17 cellular contexts compared by ENCODE assay signal in the genomic region with DNA sequence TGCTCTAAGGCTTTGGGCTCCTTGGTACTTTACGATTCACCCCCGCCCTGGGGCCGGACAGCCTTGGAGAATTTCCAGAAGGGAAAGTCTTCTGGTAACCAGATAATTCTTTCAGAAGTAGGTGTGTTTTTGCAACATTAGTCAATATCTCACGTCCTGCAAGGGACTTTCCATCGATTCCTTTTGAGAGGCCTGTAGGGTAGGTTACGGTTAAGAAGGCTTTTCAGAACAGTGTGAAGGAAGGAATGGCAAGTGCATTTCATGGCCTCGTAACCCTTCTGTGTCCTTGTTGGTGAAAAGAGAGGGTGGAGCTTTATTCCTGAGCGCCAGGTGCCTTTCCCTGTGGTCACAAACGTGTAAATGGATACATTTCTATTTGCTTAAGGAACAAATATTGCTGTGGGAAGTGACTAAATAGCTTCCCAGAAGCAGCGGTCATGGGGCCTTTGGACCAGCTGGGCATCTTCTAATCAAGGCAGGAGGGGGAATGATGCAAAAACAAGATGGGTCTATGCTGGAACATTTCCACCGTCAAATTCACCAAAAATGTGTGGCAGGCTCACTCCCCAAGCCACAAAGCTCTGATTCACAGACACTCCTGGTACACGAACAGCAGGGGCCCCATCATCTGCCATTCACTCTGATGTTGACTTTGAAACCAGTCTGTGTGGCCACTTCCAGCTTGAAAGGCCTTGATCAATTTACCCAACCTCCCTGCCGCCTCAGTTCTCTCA.
DNase-seq lines count a peak whose midpoint lies in the region; ATAC-seq, FAIRE-seq and TF ChIP-seq lines count a peak whose summit lies in the region.
"Had no signal": no experiment of that assay in that cellular context is flagged by ENCODE, and none has a peak within 500 bp of the region (broad histone marks: within the 10 kb centered on the region; RNA-seq: fewer than 3 reads in every experiment).

No MANE protein-coding gene starts in this region.

- H4K5ac ChIP-seq in H1 (ENCODE audit: insufficient read length, low read depth, low read length), result no peak overlapping the region

- H3K36me3 ChIP-seq in H1 (ENCODE audit: control insufficient read depth in 2 of 4, insufficient read depth in 4 of 4, low read length in 3 of 4), result no peaks in the 10 kb centered on the region
- no peaks in the 10 kb centered on the region for H3K36me3 ChIP-seq in prostate gland
- H3K36me3 ChIP-seq: vagina had no signal

- CTCF ChIA-PET in H1 (lab: Charles Lee; ENCODE audit: partially characterized antibody), result interaction anchor here (0.6 to 5.7 kb wide), 11 partner anchors 8 to 588 kb away, joined by 3 to 27 read pairs (median 3); no protein-coding TSS in a partner anchor
- CTCF ChIA-PET in activated CD8-positive, alpha-beta T cell treated with anti-CD3 and anti-CD28 coated beads, Interleukin-2, amount 10 ng/mL, durations not matched to agents 7 days and 5 days (lab: Charles Lee), result no interaction called here

- H3K27me3 Mint-ChIP-seq in activated CD8-positive, alpha-beta T cell treated with anti-CD3 and anti-CD28 coated beads, Interleukin-2, amount 10 ng/mL, durations not matched to agents 7 days and 5 days (ENCODE audit: low read depth), result peaks cover 21% of the 10 kb centered on the region

- TF ChIP-seq POLR2A in H1 (IDR thresholded peaks at IDR 0.05; ENCODE audit: control extremely low read depth in 1 of 2, low read depth in 2 of 2, low read length in 2 of 2) (no peak), prostate gland (IDR thresholded peaks at IDR 0.05) (no peak)

- in situ Hi-C loops in Caki2 (cut with HindIII; ENCODE audit: low pct_unique_long_range_greater_than_20kb, low sequenced_read_pairs), result no loop called here

- H2BK20ac ChIP-seq in H1 (ENCODE audit: low read length), result no peak overlapping the region

- no peak overlapping the region for H2BK12ac ChIP-seq in H1 (ENCODE audit: low read depth, low read length)

- no peak overlapping the region for H3K56ac ChIP-seq in H1 (replicated peaks; ENCODE audit: insufficient read length, low read depth, low read length)

- no peak overlapping the region for H3K4me3 Mint-ChIP-seq in activated CD8-positive, alpha-beta T cell treated with anti-CD3 and anti-CD28 coated beads, Interleukin-2, amount 10 ng/mL, durations not matched to agents 7 days and 5 days
- H3K4me3 Mint-ChIP-seq: activated naive CD8-positive, alpha-beta T cell treated with anti-CD3 and anti-CD28 coated beads, Interleukin-2, amount 10 ng/mL, durations not matched to agents 7 days and 5 days; H9; mesothelial cell of epicardium; T-helper 1 cell treated with Interleukin-12 subunit alpha and Interleukin-12 subunit beta and Interleukin-4 antibody, amounts not matched to agents 30 μg/mL and 1 μg/mL, for 36 hours had no signal

- H4K8ac ChIP-seq in H1 (ENCODE audit: extremely low read depth, insufficient read depth, low read length), result no peak overlapping the region

- peaks cover 0 to 7% of the 10 kb centered on the region in 2 experiments; a peak in 1 of 4 replicates for H3K9me3 ChIP-seq in H1 (ENCODE audit: insufficient read depth in 2 of 2, low read depth in 1 of 2, low read length in 1 of 2)
- no peaks in the 10 kb centered on the region for H3K9me3 ChIP-seq in prostate gland
- H3K9me3 ChIP-seq: vagina had no signal

- no peak overlapping the region for H3K23ac ChIP-seq in H1 (ENCODE audit: insufficient read length)

- ATAC-seq in activated CD8-positive, alpha-beta T cell treated with anti-CD3 and anti-CD28 coated beads, Interleukin-2, amount 10 ng/mL, durations not matched to agents 7 days and 5 days, result no peak
- ATAC-seq in HG02885 (IDR thresholded peaks at IDR 0.05; ENCODE audit: poor library complexity, unreplicated experiment), result no peak

- H3K9ac ChIP-seq in H1 (replicated peaks in 1 of 4; ENCODE audit: extremely low read depth in 1 of 4, low read depth in 3 of 4, low read length in 3 of 4), result no peak overlapping the region

- no peak overlapping the region for H3K27ac Mint-ChIP-seq in activated CD8-positive, alpha-beta T cell treated with anti-CD3 and anti-CD28 coated beads, Interleukin-2, amount 10 ng/mL, durations not matched to agents 7 days and 5 days
- H3K27ac Mint-ChIP-seq: activated naive CD8-positive, alpha-beta T cell treated with anti-CD3 and anti-CD28 coated beads, Interleukin-2, amount 10 ng/mL, durations not matched to agents 7 days and 5 days; mesothelial cell of epicardium; T-helper 1 cell treated with Interleukin-12 subunit alpha and Interleukin-12 subunit beta and Interleukin-4 antibody, amounts not matched to agents 30 μg/mL and 1 μg/mL, for 36 hours had no signal

- no peaks in the 10 kb centered on the region for H3K79me2 ChIP-seq in H1 (ENCODE audit: control insufficient read depth in 1 of 2, insufficient read depth in 2 of 2, low read length in 2 of 2)

- no peak overlapping the region for H4K91ac ChIP-seq in H1 (replicated peaks; ENCODE audit: insufficient read length, low read length)

- DNase-seq in Caki2 (ENCODE audit: low read depth) (peak; percentile 7), NCI-H1417 treated with DMSO at 0.1 percent for 48 hours (lab: John Stamatoyannopoulos, UW) (peak; percentile 54), NCI-H748 (lab: John Stamatoyannopoulos, UW; ENCODE audit: unreplicated experiment) (peak; percentile 84), H1 (ENCODE audit: low read depth in 1 of 2, low spot score in 2 of 2) (peak in 1 of 2 experiments; percentile 41), prostate gland (ENCODE audit: low spot score) (no peak), iPS-NIHi7 (ENCODE audit: extremely low spot score) (no peak)
- no peak for DNase-seq in activated CD8-positive, alpha-beta T cell treated with anti-CD3 and anti-CD28 coated beads, Interleukin-2, amount 10 ng/mL, durations not matched to agents 7 days and 5 days
- DNase-seq: activated CD4-positive, alpha-beta T cell treated with anti-CD3 and anti-CD28 coated beads for 1 hour; activated naive CD8-positive, alpha-beta T cell treated with anti-CD3 and anti-CD28 coated beads, Interleukin-2, amount 10 ng/mL, durations not matched to agents 7 days and 5 days; activated T-cell treated with anti-CD3 and anti-CD28 coated beads, Interleukin-2, amount 50 U/mL, for 1 hour; H9; NCI-H2171; stimulated activated naive CD4-positive, alpha-beta T cell treated with Interleukin-2 at 50 U/mL for 16 hours had no signal

- H2BK15ac ChIP-seq in H1 (ENCODE audit: low read length), result 0 out of 2 replicates have a peak overlapping the region, but pooled peaks have one; percentile 6

- H3K23me2 ChIP-seq in H1 (ENCODE audit: low read depth, low read length), result no peaks in the 10 kb centered on the region

- 87% methylated on average over 13 of the region's 13 CpGs; no CpG with 5 or more reads in 1 of the 2 experiments for WGBS in H1 (ENCODE audit: extremely low coverage in 1 of 2, insufficient coverage in 1 of 2, insufficient read length in 1 of 2, insufficient replicate concordance in 2 of 2, low coverage in 1 of 2, low lambda C conversion rate in 2 of 2, missing lambda C conversion rate in 1 of 2), 2 experiments
- WGBS in prostate gland, result 66% methylated on average over 13 of the region's 13 CpGs

- H3K4ac ChIP-seq in H1 (replicated peaks; ENCODE audit: insufficient read length, low read depth, low read length), result no peak overlapping the region

- peaks cover 0 to 19% (median 13%) of the 10 kb centered on the region in 4 experiments; a peak in 6 of 7 replicates for H3K27me3 ChIP-seq in H1 (replicated peaks in 1 of 4; ENCODE audit: control insufficient read depth in 3 of 4, extremely low read depth in 1 of 4, insufficient read depth in 3 of 4, low read length in 3 of 4)
- peaks cover 2% of the 10 kb centered on the region for H3K27me3 ChIP-seq in prostate gland (replicated peaks; ENCODE audit: insufficient read depth)
- H3K27me3 ChIP-seq: vagina had no signal

- FAIRE-seq in H1 (lab: Jason Lieb, UNC), result no peak

- H2AK5ac ChIP-seq in H1 (ENCODE audit: low read depth, low read length), result no peak overlapping the region

- H2AFZ ChIP-seq in H1 (ENCODE audit: low read length), result no peak overlapping the region

- H3K4me1 ChIP-seq in H1 (replicated peaks in 1 of 4; ENCODE audit: control insufficient read depth in 3 of 4, insufficient read depth in 4 of 4, low read length in 3 of 4) (peaks cover 5 to 20% (median 10%) of the 10 kb centered on the region in 4 experiments), prostate gland (replicated peaks) (no peaks in the 10 kb centered on the region)

- H3K4me1 Mint-ChIP-seq in activated CD8-positive, alpha-beta T cell treated with anti-CD3 and anti-CD28 coated beads, Interleukin-2, amount 10 ng/mL, durations not matched to agents 7 days and 5 days (ENCODE audit: low read depth), result peaks cover 8% of the 10 kb centered on the region

- no peak overlapping the region for H3K14ac ChIP-seq in H1 (ENCODE audit: insufficient read length)

- H2BK5ac ChIP-seq in H1 (ENCODE audit: low read depth, low read length), result no peak overlapping the region

- no peak overlapping the region for H3K4me2 ChIP-seq in H1 (ENCODE audit: insufficient read depth in 1 of 2, low read depth in 2 of 2, low read length in 2 of 2)

- H2BK120ac ChIP-seq in H1 (replicated peaks; ENCODE audit: low read depth, low read length), result no peak overlapping the region

- TF ChIP-seq EP300 in H1 (IDR thresholded peaks at IDR 0.05; ENCODE audit: borderline replicate concordance in 1 of 2, low read depth in 2 of 2, low read length in 2 of 2), result no peak

- no peaks in the 10 kb centered on the region for H4K20me1 ChIP-seq in H1 (replicated peaks in 1 of 2; ENCODE audit: control insufficient read depth in 1 of 2, insufficient read depth in 2 of 2, low read length in 2 of 2)

- H3K79me1 ChIP-seq in H1 (ENCODE audit: low read depth, low read length), result no peaks in the 10 kb centered on the region

- H3K4me3 ChIP-seq in H1 (ENCODE audit: extremely low read depth in 1 of 4, insufficient read depth in 2 of 4, low read depth in 3 of 4, low read length in 4 of 4) (no peak overlapping the region), prostate gland (no peak overlapping the region)
- H3K4me3 ChIP-seq: vagina had no signal

- H3K9me3 Mint-ChIP-seq in activated CD8-positive, alpha-beta T cell treated with anti-CD3 and anti-CD28 coated beads, Interleukin-2, amount 10 ng/mL, durations not matched to agents 7 days and 5 days (ENCODE audit: insufficient read depth), result no peaks in the 10 kb centered on the region
- H3K9me3 Mint-ChIP-seq: activated naive CD8-positive, alpha-beta T cell treated with anti-CD3 and anti-CD28 coated beads, Interleukin-2, amount 10 ng/mL, durations not matched to agents 7 days and 5 days; H9; mesothelial cell of epicardium; T-helper 1 cell treated with Interleukin-12 subunit alpha and Interleukin-12 subunit beta and Interleukin-4 antibody, amounts not matched to agents 30 μg/mL and 1 μg/mL, for 36 hours had no signal

- no peak overlapping the region for H3K27ac ChIP-seq in H1 (ENCODE audit: low read depth, low read length)
- no peak overlapping the region for H3K27ac ChIP-seq in prostate gland
- H3K27ac ChIP-seq: vagina had no signal

- TF ChIP-seq RAD21 in H1 (IDR thresholded peaks at IDR 0.05 in 1 of 2, conservative IDR thresholded peaks at IDR 0.05 in 1 of 2; ENCODE audit: low read depth in 2 of 2, low read length in 2 of 2), result no peak

- H3K18ac ChIP-seq in H1 (ENCODE audit: extremely low read depth, low read length), result no peak overlapping the region

- no peak for TF ChIP-seq CTCF in H1 (IDR thresholded peaks at IDR 0.05; ENCODE audit: control extremely low read depth in 1 of 3, insufficient read depth in 1 of 3, low read depth in 1 of 3, low read length in 3 of 3)
- no peak for TF ChIP-seq CTCF in prostate gland (IDR thresholded peaks at IDR 0.05)

- intact Hi-C loops in prostate gland (cut with DNase I), result loop anchor here (5.0 kb wide), 2 partner anchors 102 to 223 kb away; partner anchors contain the start of gene ANKRD10

- no peaks in the 10 kb centered on the region for H3K36me3 Mint-ChIP-seq in activated CD8-positive, alpha-beta T cell treated with anti-CD3 and anti-CD28 coated beads, Interleukin-2, amount 10 ng/mL, durations not matched to agents 7 days and 5 days (ENCODE audit: low read depth)
- H3K36me3 Mint-ChIP-seq: activated naive CD8-positive, alpha-beta T cell treated with anti-CD3 and anti-CD28 coated beads, Interleukin-2, amount 10 ng/mL, durations not matched to agents 7 days and 5 days; mesothelial cell of epicardium had no signal

- POLR2A ChIA-PET in H1 (lab: Charles Lee; ENCODE audit: partially characterized antibody), result interaction anchor here (0.9 to 1.3 kb wide), 2 partner anchors 99 to 100 kb away, joined by 3 read pairs; no protein-coding TSS in a partner anchor
- POLR2A ChIA-PET in activated CD8-positive, alpha-beta T cell treated with anti-CD3 and anti-CD28 coated beads, Interleukin-2, amount 10 ng/mL, durations not matched to agents 7 days and 5 days (lab: Charles Lee), result interaction anchor here (0.6 to 0.8 kb wide), 3 partner anchors 100 to 338 kb away, joined by 3 read pairs; no protein-coding TSS in a partner anchor

Comparison
In these comparisons a context has a peak if more than half of its experiments do, and no peak if none do; other contexts are left out.
1. DNase-seq: peak in Caki2 (single experiment), NCI-H1417 treated with DMSO at 0.1 percent for 48 hours (single experiment) and NCI-H748 (single experiment); none in prostate gland (single experiment), iPS-NIHi7 (single experiment) and activated CD8-positive, alpha-beta T cell treated with anti-CD3 and anti-CD28 coated beads, Interleukin-2, amount 10 ng/mL, durations not matched to agents 7 days and 5 days (single experiment).